29 cellular contexts compared by ENCODE assay signal in the genomic region with DNA sequence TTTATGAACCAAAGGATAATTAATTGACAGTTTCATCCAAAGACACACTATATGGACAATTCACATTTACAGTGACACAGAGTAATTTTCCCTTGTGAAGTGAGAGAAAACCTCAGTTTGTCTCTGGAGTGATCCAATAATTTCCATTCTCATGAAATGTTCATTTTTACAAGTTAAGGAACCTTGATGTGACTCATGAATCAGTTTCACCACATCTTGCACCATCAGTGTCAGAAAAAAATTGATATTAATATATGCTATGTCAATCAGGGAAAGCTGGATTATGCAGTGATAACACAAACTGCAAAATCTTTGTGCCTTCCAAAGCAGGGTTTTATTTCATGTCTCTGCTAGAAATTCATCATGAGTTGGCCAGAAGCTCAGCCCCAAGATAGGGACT.
DNase-seq lines count a peak whose midpoint lies in the region; TF ChIP-seq lines count a peak whose summit lies in the region.
"Had no signal": no experiment of that assay in that cellular context is flagged by ENCODE, and none has a peak within 500 bp of the region (broad histone marks: within the 10 kb centered on the region; RNA-seq: fewer than 3 reads in every experiment).

No MANE protein-coding gene starts in this region.

- H3K27me3 ChIP-seq in neural cell (ENCODE audit: insufficient read depth, low read depth, low read length): no peaks in the 10 kb centered on the region
- no peaks in the 10 kb centered on the region for H3K27me3 ChIP-seq in Peyer's patch
- H3K27me3 ChIP-seq: BE2C; BLaER1; BLaER1 treated with 17β-estradiol and CSF1 and Interleukin-3, amounts not matched to agents 10 nM and 100 nM had no signal

- TF ChIP-seq EP300 in neural cell (conservative IDR thresholded peaks at IDR 0.05; ENCODE audit: poor library complexity, severe bottlenecking): peak; percentile 88

- peak overlapping the region; percentile 4 for H3K4me3 ChIP-seq in neural cell (ENCODE audit: low read length)
- H3K4me3 ChIP-seq in Peyer's patch: no peak overlapping the region
- H3K4me3 ChIP-seq: A549; BLaER1; BLaER1 treated with 17β-estradiol and CSF1 and Interleukin-3, amounts not matched to agents 10 nM and 100 nM had no signal

- no peaks in the 10 kb centered on the region for H3F3A ChIP-seq in neural cell (ENCODE audit: insufficient read depth, low read length, poor library complexity, severe bottlenecking)

- H3K36me3 ChIP-seq in neural cell (ENCODE audit: insufficient read depth, low read length) (no peaks in the 10 kb centered on the region), Peyer's patch (no peaks in the 10 kb centered on the region)
- H3K36me3 ChIP-seq: BE2C; BLaER1; BLaER1 treated with 17β-estradiol and CSF1 and Interleukin-3, amounts not matched to agents 10 nM and 100 nM had no signal

- H3K79me2 ChIP-seq in neural cell (replicated peaks; ENCODE audit: insufficient read depth, low read length): no peaks in the 10 kb centered on the region

- no peaks in the 10 kb centered on the region for H3K4me1 ChIP-seq in Peyer's patch
- H3K4me1 ChIP-seq: A549; BE2C; BLaER1; BLaER1 treated with 17β-estradiol and CSF1 and Interleukin-3, amounts not matched to agents 10 nM and 100 nM; Caco-2 had no signal

- TF ChIP-seq CTCF in neural cell (IDR thresholded peaks at IDR 0.05; ENCODE audit: poor library complexity, severe bottlenecking): no peak
- TF ChIP-seq CTCF in Peyer's patch (IDR thresholded peaks at IDR 0.05): no peak

- H3K9ac ChIP-seq in neural cell (ENCODE audit: low read length): no peak overlapping the region
- H3K9ac ChIP-seq: BLaER1; BLaER1 treated with 17β-estradiol and CSF1 and Interleukin-3, amounts not matched to agents 10 nM and 100 nM had no signal

- DNase-seq in putamen (ENCODE audit: low spot score): peak; percentile 17
- no peak for DNase-seq in germinal center (ENCODE audit: low spot score)
- no peak for DNase-seq in Peyer's patch
- DNase-seq: 8988T; ACHN; AML-193; BE2C; C1 segment of cervical spinal cord; Caco-2; Calu3; CD4-positive, alpha-beta memory T cell; CD4-positive, alpha-beta T cell; CD4-positive, CD25-positive, alpha-beta regulatory T cell; CD8-positive, alpha-beta memory T cell; CD8-positive, alpha-beta T cell; COR-L47; DMS 273 treated with DMSO at 0.1 percent for 48 hours; DMS153; DMS53; DMS79; DMS79 treated with DMSO at 0.1 percent for 48 hours; DND-41; EL had no signal

- TF ChIP-seq POLR2A in Peyer's patch (IDR thresholded peaks at IDR 0.05): no peak

- no peaks in the 10 kb centered on the region for H3K9me3 ChIP-seq in neural cell (ENCODE audit: low read length)
- no peaks in the 10 kb centered on the region for H3K9me3 ChIP-seq in Peyer's patch
- H3K9me3 ChIP-seq: A549; BE2C; BLaER1; BLaER1 treated with 17β-estradiol and CSF1 and Interleukin-3, amounts not matched to agents 10 nM and 100 nM; Caco-2 had no signal

- H4K20me1 ChIP-seq in neural cell (ENCODE audit: insufficient read depth): no peaks in the 10 kb centered on the region
- H4K20me1 ChIP-seq: BLaER1; BLaER1 treated with 17β-estradiol and CSF1 and Interleukin-3, amounts not matched to agents 10 nM and 100 nM had no signal

- H3K4me2 ChIP-seq in neural cell (ENCODE audit: low read length): no peak overlapping the region
- H3K4me2 ChIP-seq: A549; BLaER1; BLaER1 treated with 17β-estradiol and CSF1 and Interleukin-3, amounts not matched to agents 10 nM and 100 nM had no signal

- H3K27ac ChIP-seq in neural cell (ENCODE audit: low read length) (peak overlapping the region; percentile 38), Peyer's patch (no peak overlapping the region)
- H3K27ac ChIP-seq: 22Rv1; A549; BLaER1; BLaER1 treated with 17β-estradiol and CSF1 and Interleukin-3, amounts not matched to agents 10 nM and 100 nM; C4-2B had no signal

- no peak overlapping the region for H2AFZ ChIP-seq in neural cell (ENCODE audit: low read depth, low read length)

- no peak for TF ChIP-seq RAD21 in neural cell (conservative IDR thresholded peaks at IDR 0.05)

- H3K9me2 ChIP-seq in neural cell (ENCODE audit: insufficient read depth, low read length): no peaks in the 10 kb centered on the region

TF ChIP-seq in neural cell, 6 proteins besides CTCF, POLR2A, EP300 and RAD21:
- peak; percentile 71 for TF ChIP-seq POLR2AphosphoS5 (IDR thresholded peaks at IDR 0.05)
- TF ChIP-seq, protein P1, sequence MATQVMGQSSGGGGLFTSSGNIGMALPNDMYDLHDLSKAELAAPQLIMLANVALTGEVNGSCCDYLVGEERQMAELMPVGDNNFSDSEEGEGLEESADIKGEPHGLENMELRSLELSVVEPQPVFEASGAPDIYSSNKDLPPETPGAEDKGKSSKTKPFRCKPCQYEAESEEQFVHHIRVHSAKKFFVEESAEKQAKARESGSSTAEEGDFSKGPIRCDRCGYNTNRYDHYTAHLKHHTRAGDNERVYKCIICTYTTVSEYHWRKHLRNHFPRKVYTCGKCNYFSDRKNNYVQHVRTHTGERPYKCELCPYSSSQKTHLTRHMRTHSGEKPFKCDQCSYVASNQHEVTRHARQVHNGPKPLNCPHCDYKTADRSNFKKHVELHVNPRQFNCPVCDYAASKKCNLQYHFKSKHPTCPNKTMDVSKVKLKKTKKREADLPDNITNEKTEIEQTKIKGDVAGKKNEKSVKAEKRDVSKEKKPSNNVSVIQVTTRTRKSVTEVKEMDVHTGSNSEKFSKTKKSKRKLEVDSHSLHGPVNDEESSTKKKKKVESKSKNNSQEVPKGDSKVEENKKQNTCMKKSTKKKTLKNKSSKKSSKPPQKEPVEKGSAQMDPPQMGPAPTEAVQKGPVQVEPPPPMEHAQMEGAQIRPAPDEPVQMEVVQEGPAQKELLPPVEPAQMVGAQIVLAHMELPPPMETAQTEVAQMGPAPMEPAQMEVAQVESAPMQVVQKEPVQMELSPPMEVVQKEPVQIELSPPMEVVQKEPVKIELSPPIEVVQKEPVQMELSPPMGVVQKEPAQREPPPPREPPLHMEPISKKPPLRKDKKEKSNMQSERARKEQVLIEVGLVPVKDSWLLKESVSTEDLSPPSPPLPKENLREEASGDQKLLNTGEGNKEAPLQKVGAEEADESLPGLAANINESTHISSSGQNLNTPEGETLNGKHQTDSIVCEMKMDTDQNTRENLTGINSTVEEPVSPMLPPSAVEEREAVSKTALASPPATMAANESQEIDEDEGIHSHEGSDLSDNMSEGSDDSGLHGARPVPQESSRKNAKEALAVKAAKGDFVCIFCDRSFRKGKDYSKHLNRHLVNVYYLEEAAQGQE (IDR thresholded peaks at IDR 0.05; ENCODE audit: borderline replicate concordance): peak; percentile 33
- no peak for TF ChIP-seq EZH2 (IDR thresholded peaks at IDR 0.05; ENCODE audit: borderline replicate concordance, insufficient read depth, low read length, poor library complexity, severe bottlenecking)
- no peak for TF ChIP-seq TAF1 (IDR thresholded peaks at IDR 0.05; ENCODE audit: low read depth)
- TF ChIP-seq SMC3 (conservative IDR thresholded peaks at IDR 0.05; ENCODE audit: poor library complexity): no peak
- TF ChIP-seq MXI1 (conservative IDR thresholded peaks at IDR 0.05; ENCODE audit: poor library complexity, severe bottlenecking): no peak
TF ChIP-seq in neural cell: peak in this region for 2.
